ENCODE assay signal across 1 cellular context in genomic region chr13:111005808-111006494, GRCh38.
TF ChIP-seq lines count a peak whose summit lies in the region.

No MANE protein-coding gene starts in this region.

TF ChIP-seq in IMR-90, 13 proteins besides CTCF, POLR2A, EP300 and RAD21 (continued from another document):
- no peak for TF ChIP-seq FOS (IDR thresholded peaks at IDR 0.05; ENCODE audit: low read depth, low read length)
- no peak for TF ChIP-seq MAFK (IDR thresholded peaks at IDR 0.05; ENCODE audit: low read depth, low read length)
- no peak for TF ChIP-seq USF2 (IDR thresholded peaks at IDR 0.05; ENCODE audit: low read depth, low read length)
- TF ChIP-seq CEBPB (IDR thresholded peaks at IDR 0.05; ENCODE audit: low read depth, low read length), result no peak
TF ChIP-seq in IMR-90: peak in this region for 0.
